ENCODE assay signal across 1 cellular context in the genomic region with DNA sequence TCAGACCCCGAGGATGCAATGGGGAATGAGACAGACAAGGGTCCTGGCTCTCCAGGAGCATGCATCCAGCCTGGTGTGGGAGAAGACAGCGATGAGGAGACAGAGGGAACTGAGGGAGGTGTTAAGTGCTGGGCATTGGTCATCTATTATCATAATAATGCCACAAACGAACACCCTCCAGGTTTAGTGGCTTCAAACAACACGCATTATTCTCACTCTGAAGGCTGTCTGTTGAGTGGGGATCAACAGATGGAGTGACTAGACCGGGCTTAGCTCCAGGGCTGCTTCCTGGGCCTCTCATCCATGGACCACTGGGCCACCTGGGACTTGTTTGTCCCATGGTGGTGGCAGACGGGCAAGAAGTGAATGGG.
TF ChIP-seq lines count a peak whose summit lies in the region.

No MANE protein-coding gene starts in this region.

TF ChIP-seq in IMR-90, 13 proteins besides CTCF, POLR2A, EP300 and RAD21:
- TF ChIP-seq MXI1 (IDR thresholded peaks at IDR 0.05; ENCODE audit: borderline replicate concordance, low read depth, low read length) (no peak), RCOR1 (IDR thresholded peaks at IDR 0.05; ENCODE audit: insufficient replicate concordance, low read length) (no peak), SMC3 (IDR thresholded peaks at IDR 0.05; ENCODE audit: low read depth, low read length) (no peak)
